Comparison of ENCODE assay signal across 20 cellular contexts in the genomic region with DNA sequence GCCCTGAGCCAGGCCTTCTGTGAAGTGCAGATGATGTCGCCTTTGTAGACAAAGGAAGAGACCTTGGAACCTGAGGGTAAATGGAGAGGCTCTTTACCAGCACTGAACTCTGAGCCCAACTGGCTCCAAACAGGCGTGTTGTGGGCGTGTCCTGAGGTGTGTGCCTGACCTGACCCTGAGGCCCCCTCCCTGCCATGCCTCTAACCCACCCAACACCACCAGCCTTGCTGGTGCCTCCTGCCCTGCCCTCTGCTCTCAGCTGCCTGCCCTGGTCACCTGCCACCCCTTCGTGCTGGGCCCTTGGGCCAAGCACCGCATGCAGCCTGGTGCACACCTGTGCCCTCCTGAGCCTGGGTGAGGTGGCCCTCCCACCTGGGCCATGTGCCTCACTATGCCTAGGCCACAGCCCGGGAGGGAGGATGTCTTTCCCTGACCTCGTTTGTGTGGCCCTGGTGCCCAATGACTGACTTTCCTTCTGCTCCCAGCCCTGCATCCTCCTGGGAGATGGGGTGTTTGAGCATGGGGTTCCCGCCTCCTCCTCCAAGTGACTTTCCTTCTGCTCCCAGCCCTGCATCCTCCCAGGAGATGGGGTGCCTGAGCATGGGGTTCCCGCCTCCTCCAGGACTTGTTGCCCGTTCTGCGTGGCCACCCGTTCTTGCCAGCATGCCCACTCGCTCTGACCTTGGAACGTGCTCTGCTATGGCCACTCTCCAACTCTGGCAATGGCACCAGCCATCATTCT.
DNase-seq lines count a peak whose midpoint lies in the region; ATAC-seq and TF ChIP-seq lines count a peak whose summit lies in the region.
"Had no signal": no experiment of that assay in that cellular context is flagged by ENCODE, and none has a peak within 500 bp of the region (broad histone marks: within the 10 kb centered on the region; RNA-seq: fewer than 3 reads in every experiment).

No MANE protein-coding gene starts in this region.

- no peak for TF ChIP-seq CTCF in omental fat pad (IDR thresholded peaks at IDR 0.05)

- peak; percentile 9 for DNase-seq in DMS53 (lab: John Stamatoyannopoulos, UW)
- no peak for DNase-seq in DMS53 treated with DMSO at 0.1 percent for 48 hours (lab: John Stamatoyannopoulos, UW; ENCODE audit: unreplicated experiment)
- peak; percentile 5 for DNase-seq in AG20443 (ENCODE audit: low spot score)
- peak; percentile 34 for DNase-seq in ecto neural progenitor cell (ENCODE audit: low spot score)
- no peak for DNase-seq in omental fat pad (ENCODE audit: low spot score)
- DNase-seq in amniotic stem cell (lab: John Stamatoyannopoulos, UW) = no peak
- DNase-seq in hepatic stellate cell (ENCODE audit: low spot score) = no peak
- DNase-seq: CD4-positive, CD25-positive, alpha-beta regulatory T cell; COR-L47; GF-D8; HCEC 1CT; NCI-H1092 treated with DMSO at 0.1 percent for 48 hours; NCI-H1694; NCI-H2081 treated with DMSO at 0.1 percent for 48 hours; NCI-H226; NCI-H524 treated with DMSO at 0.1 percent for 48 hours; PC-9; SJCRH30 had no signal

- ATAC-seq in omental fat pad (ENCODE audit: low FRiP score) = peak; percentile 47
- ATAC-seq in HG03521 (IDR thresholded peaks at IDR 0.05; ENCODE audit: unreplicated experiment) = no peak
- ATAC-seq: K562 had no signal

Comparison
In these comparisons a context has a peak if more than half of its experiments do, and no peak if none do; other contexts are left out.
1. DNase-seq: peak in DMS53 (single experiment), AG20443 (single experiment) and ecto neural progenitor cell (single experiment); none in DMS53 treated with DMSO at 0.1 percent for 48 hours (single experiment), omental fat pad (single experiment), amniotic stem cell (single experiment) and hepatic stellate cell (single experiment).